9 cellular contexts compared by ENCODE assay signal in the genomic region with DNA sequence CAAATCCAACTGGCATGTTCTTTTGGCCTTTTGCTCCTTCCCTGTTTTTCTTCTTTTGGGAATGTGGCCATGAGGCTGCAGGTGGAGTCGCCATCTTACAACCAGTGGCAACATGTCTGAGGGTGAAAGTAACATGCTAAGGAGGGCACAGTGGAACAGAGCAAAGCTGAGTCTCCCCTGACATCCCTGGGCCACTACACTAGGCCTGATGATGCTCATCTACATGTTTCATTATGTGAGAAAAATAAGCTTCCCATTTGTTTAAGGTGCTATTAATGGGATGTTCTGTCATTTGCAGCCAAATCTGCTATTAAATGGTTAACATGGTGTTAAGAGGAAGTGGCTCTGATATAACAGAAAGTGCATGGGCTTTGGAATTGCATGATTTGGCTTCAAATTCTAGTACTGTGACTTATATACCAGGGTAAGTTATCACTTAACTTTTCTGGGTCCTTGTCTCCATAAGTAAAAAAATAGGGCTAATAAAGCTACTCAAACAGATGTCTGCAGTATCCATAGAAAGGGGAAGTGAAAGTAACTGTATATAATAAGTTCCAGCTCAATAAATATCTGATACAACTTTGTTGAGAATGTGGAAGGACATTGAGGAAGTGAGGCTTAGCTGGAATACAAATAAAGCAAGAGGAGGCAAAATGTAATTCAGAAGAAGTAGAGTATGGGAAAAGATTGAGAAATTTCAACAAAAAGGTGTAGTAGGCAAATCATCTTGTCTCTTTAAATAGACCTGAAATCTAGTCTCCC.
A peak's percentile ranks its signal among the peaks of the same experiment; 100 is the strongest.
DNase-seq lines count a peak whose midpoint lies in the region; ATAC-seq and TF ChIP-seq lines count a peak whose summit lies in the region.
"Had no signal": no experiment of that assay in that cellular context is flagged by ENCODE, and none has a peak within 500 bp of the region (broad histone marks: within the 10 kb centered on the region; RNA-seq: fewer than 3 reads in every experiment).

No MANE protein-coding gene starts in this region.

- H3K4me1 Mint-ChIP-seq in GM23338 (no peaks in the 10 kb centered on the region), mesothelial cell of epicardium (peaks cover 39% of the 10 kb centered on the region)

- ATAC-seq in GM18870 (IDR thresholded peaks at IDR 0.05; ENCODE audit: unreplicated experiment) (peak; percentile 83), GM23338 (no peak)

- no peak overlapping the region for H3K9ac ChIP-seq in GM23248

- H3K4me3 ChIP-seq in GM23338 (no peak overlapping the region), GM23248 (no peak overlapping the region)

- H3K27ac ChIP-seq in GM23338 (ENCODE audit: low read depth) (no peak overlapping the region), GM23248 (no peak overlapping the region)

- WGBS in GM23248 (ENCODE audit: low coverage in 1 of 2, low lambda C conversion rate in 2 of 2, missing lambda C conversion rate in 2 of 2), 2 experiments = 85 to 100% methylated on average over 1 of the region's 1 CpG

- H3K27ac Mint-ChIP-seq in GM23338 (no peak overlapping the region), mesothelial cell of epicardium (peak overlapping the region; percentile 81)

- H3K9me3 Mint-ChIP-seq in GM23338 (no peaks in the 10 kb centered on the region), mesothelial cell of epicardium (no peaks in the 10 kb centered on the region)

- H3K4me1 ChIP-seq in GM23338 (ENCODE audit: insufficient read depth) (no peaks in the 10 kb centered on the region), GM23248 (ENCODE audit: insufficient read depth) (no peaks in the 10 kb centered on the region)

- H3F3A ChIP-seq in GM23338 (replicated peaks; ENCODE audit: low read depth) (no peaks in the 10 kb centered on the region), GM23248 (ENCODE audit: insufficient read depth) (no peaks in the 10 kb centered on the region)

- H3K27me3 Mint-ChIP-seq in GM23338 (ENCODE audit: insufficient read depth, low read depth, poor library complexity) (peaks cover 5% of the 10 kb centered on the region), mesothelial cell of epicardium (ENCODE audit: low read depth) (no peaks in the 10 kb centered on the region)

- H3K4me3 Mint-ChIP-seq in GM23338 (no peak overlapping the region), mesothelial cell of epicardium (no peak overlapping the region)

- no peak for DNase-seq in GM23338 (ENCODE audit: low spot score)
- DNase-seq in KG1 (lab: John Stamatoyannopoulos, UW) = peak; percentile 49
- DNase-seq in mesothelial cell of epicardium (ENCODE audit: low spot score in 2 of 2, unreplicated experiment in 2 of 2) = no peak
- no peak for DNase-seq in amniotic stem cell (lab: John Stamatoyannopoulos, UW)
- DNase-seq in GM23248 = no peak
- DNase-seq in NCI-H82 (lab: John Stamatoyannopoulos, UW) = no peak
- DNase-seq in NCI-H1048 (lab: John Stamatoyannopoulos, UW) = no peak
- DNase-seq: T-helper 9 cell had no signal

- no peaks in the 10 kb centered on the region for H3K36me3 Mint-ChIP-seq in GM23338 (ENCODE audit: low read depth)
- H3K36me3 Mint-ChIP-seq in mesothelial cell of epicardium = no peaks in the 10 kb centered on the region

- H4K20me1 ChIP-seq in GM23338 (replicated peaks; ENCODE audit: insufficient read depth) (no peaks in the 10 kb centered on the region), GM23248 (ENCODE audit: insufficient read depth) (no peaks in the 10 kb centered on the region)

- in situ Hi-C loops in GM23248 (cut with MboI) = no loop called here

- H3K79me2 ChIP-seq in GM23338 (replicated peaks; ENCODE audit: insufficient read depth) (no peaks in the 10 kb centered on the region), GM23248 (ENCODE audit: insufficient read depth) (no peaks in the 10 kb centered on the region)

- no peaks in the 10 kb centered on the region for H3K36me3 ChIP-seq in GM23338 (ENCODE audit: insufficient read depth)
- no peaks in the 10 kb centered on the region for H3K36me3 ChIP-seq in GM23248 (ENCODE audit: low read depth)

- H3K4me2 ChIP-seq in GM23338 (no peak overlapping the region), GM23248 (ENCODE audit: unreplicated experiment) (no peak overlapping the region)

- H3K9me2 ChIP-seq in GM23338 (ENCODE audit: insufficient read depth) (no peaks in the 10 kb centered on the region), GM23248 (ENCODE audit: insufficient read depth) (no peaks in the 10 kb centered on the region)

- H2AFZ ChIP-seq in GM23338 = peak overlapping the region; percentile 88; the same call in 1 of the 2 replicates
- H2AFZ ChIP-seq in GM23248 = no peak overlapping the region

- TF ChIP-seq CTCF in GM23338 (conservative IDR thresholded peaks at IDR 0.05; ENCODE audit: low read depth in 2 of 2) (no peak), mesothelial cell of epicardium (IDR thresholded peaks at IDR 0.05; ENCODE audit: unreplicated experiment) (no peak)

- H3K27me3 ChIP-seq in GM23338 (ENCODE audit: insufficient read depth) (no peaks in the 10 kb centered on the region), GM23248 (replicated peaks; ENCODE audit: insufficient read depth) (no peaks in the 10 kb centered on the region)

- no peaks in the 10 kb centered on the region for H3K9me3 ChIP-seq in GM23248 (ENCODE audit: low read depth)

TF ChIP-seq in GM23338, 12 proteins besides CTCF, POLR2A, EP300 and RAD21:
- TF ChIP-seq EZH2 (IDR thresholded peaks at IDR 0.05; ENCODE audit: low read depth, unreplicated experiment) = no peak
- no peak for TF ChIP-seq ZNF331 (CRISPR knock-in tag; IDR thresholded peaks at IDR 0.05; ENCODE audit: low read depth)
- no peak for TF ChIP-seq ZNF114 (CRISPR knock-in tag; IDR thresholded peaks at IDR 0.05)
- no peak for TF ChIP-seq POLR2AphosphoS5 (IDR thresholded peaks at IDR 0.05; ENCODE audit: low read depth)
- TF ChIP-seq JUNB (IDR thresholded peaks at IDR 0.05; ENCODE audit: unreplicated experiment) = no peak
